Comparison of ENCODE assay signal across 18 cellular contexts in the genomic region with DNA sequence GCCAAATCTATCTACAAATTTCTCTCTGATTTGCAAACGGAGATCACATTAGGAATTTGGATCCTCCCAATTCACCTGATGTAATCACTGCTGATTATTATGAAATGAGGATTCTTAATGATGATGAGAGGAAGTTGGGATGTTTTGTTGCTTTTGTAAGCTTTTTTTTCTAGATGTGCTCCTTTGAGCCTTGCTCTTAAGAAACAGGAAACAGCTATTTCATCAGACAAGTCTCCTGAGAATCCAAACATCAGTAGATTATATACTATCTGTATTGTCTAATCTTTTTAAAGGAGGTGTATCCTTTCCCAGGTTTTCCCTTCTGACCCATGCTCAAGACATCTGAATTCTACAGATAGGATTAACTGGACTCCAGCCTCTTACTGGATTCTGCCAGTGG.
DNase-seq lines count a peak whose midpoint lies in the region; ATAC-seq and TF ChIP-seq lines count a peak whose summit lies in the region.
"Had no signal": no experiment of that assay in that cellular context is flagged by ENCODE, and none has a peak within 500 bp of the region (broad histone marks: within the 10 kb centered on the region; RNA-seq: fewer than 3 reads in every experiment).

No MANE protein-coding gene starts in this region.

- no peaks in the 10 kb centered on the region for H4K20me1 ChIP-seq in GM23338 (replicated peaks; ENCODE audit: insufficient read depth)

- no peak for TF ChIP-seq CTCF in A673 (conservative IDR thresholded peaks at IDR 0.05; ENCODE audit: low read depth, low read length)
- TF ChIP-seq CTCF in GM23338 (conservative IDR thresholded peaks at IDR 0.05; ENCODE audit: low read depth in 2 of 2), result no peak
- TF ChIP-seq CTCF in GM20000 (IDR thresholded peaks at IDR 0.05; ENCODE audit: extremely low read depth, missing control alignments), result no peak
- TF ChIP-seq CTCF in dorsolateral prefrontal cortex (IDR thresholded peaks at IDR 0.05 in 54 of 56, conservative IDR thresholded peaks at IDR 0.05 in 2 of 56; ENCODE audit: low read depth in 1 of 56, partially characterized antibody in 56 of 56), result no peak

- no peaks in the 10 kb centered on the region for H3K79me2 ChIP-seq in GM23338 (replicated peaks; ENCODE audit: insufficient read depth)

- H3K4me2 ChIP-seq in GM23338, result no peak overlapping the region
- H3K4me2 ChIP-seq: A549 had no signal

- CTCF ChIA-PET in A673 (lab: Charles Lee), result no interaction called here

- no peaks in the 10 kb centered on the region for H3K27me3 ChIP-seq in A673 (replicated peaks; ENCODE audit: insufficient read depth, low read depth, low read length, poor library complexity)
- no peaks in the 10 kb centered on the region for H3K27me3 ChIP-seq in GM23338 (ENCODE audit: insufficient read depth)
- no peaks in the 10 kb centered on the region for H3K27me3 ChIP-seq in dorsolateral prefrontal cortex

- POLR2A ChIA-PET in A673 (lab: Charles Lee; ENCODE audit: low non-redundant PET), result no interaction called here

- H3K36me3 ChIP-seq in A673 (ENCODE audit: insufficient read depth, low read length, poor library complexity, severe bottlenecking), result no peaks in the 10 kb centered on the region
- H3K36me3 ChIP-seq in GM23338 (ENCODE audit: insufficient read depth), result 0 out of 2 replicates have a peak, but pooled peaks cover 3% of the 10 kb centered on the region

- H3K4me1 Mint-ChIP-seq in GM23338, result no peaks in the 10 kb centered on the region
- H3K4me1 Mint-ChIP-seq: H9 had no signal

- H3K36me3 Mint-ChIP-seq in GM23338 (ENCODE audit: low read depth), result peaks cover under 1% of the 10 kb centered on the region; the same call in 1 of the 3 replicates

- no peak for ATAC-seq in GM23338
- ATAC-seq in HG03108 (IDR thresholded peaks at IDR 0.05; ENCODE audit: unreplicated experiment), result no peak
- ATAC-seq: A549, PC-3 had no signal

- H3K9me2 ChIP-seq in GM23338 (ENCODE audit: insufficient read depth), result peaks cover 1% of the 10 kb centered on the region

- no peaks in the 10 kb centered on the region for H3F3A ChIP-seq in GM23338 (replicated peaks; ENCODE audit: low read depth)

- peaks cover 4% of the 10 kb centered on the region; the same call in 2 of the 3 replicates for H3K9me3 Mint-ChIP-seq in GM23338

- H3K4me1 ChIP-seq in A673 (ENCODE audit: insufficient read depth, low read length, poor library complexity, severe bottlenecking) (peaks cover 8% of the 10 kb centered on the region), GM23338 (ENCODE audit: insufficient read depth) (no peaks in the 10 kb centered on the region)
- H3K4me1 ChIP-seq: A549 had no signal

- peak overlapping the region; percentile 63; the same call in 1 of the 2 replicates for H3K27ac Mint-ChIP-seq in GM23338
- H3K27ac Mint-ChIP-seq: CD4-positive, alpha-beta T cell had no signal

- H3K4me3 ChIP-seq in A673 (ENCODE audit: low read depth, low read length, poor library complexity, severe bottlenecking), result no peak overlapping the region
- H3K4me3 ChIP-seq in GM23338, result no peak overlapping the region
- H3K4me3 ChIP-seq in dorsolateral prefrontal cortex, result no peak overlapping the region
- H3K4me3 ChIP-seq: A549 had no signal

- DNase-seq in A673 (ENCODE audit: low spot score) (peak; percentile 61), GM23338 (ENCODE audit: low spot score) (peak; percentile 2), OCI-M1 (lab: John Stamatoyannopoulos, UW) (peak; percentile 44), epithelial cell of prostate (ENCODE audit: low read depth, low spot score) (no peak), GM20000 (ENCODE audit: low spot score) (no peak), DMS114 treated with DMSO at 0.1 percent for 48 hours (lab: John Stamatoyannopoulos, UW; ENCODE audit: unreplicated experiment) (no peak), dorsolateral prefrontal cortex (no peak)
- DNase-seq: Calu3; CD4-positive, alpha-beta T cell; DMS79 treated with DMSO at 0.1 percent for 48 hours; GF-D8; H9; NCI-H1105 treated with DMSO at 0.1 percent for 48 hours; NCI-H187 treated with DMSO at 0.1 percent for 48 hours; NCI-H510A treated with DMSO at 0.1 percent for 48 hours; PC-3 had no signal

- no peak overlapping the region for H3K4me3 Mint-ChIP-seq in GM23338
- H3K4me3 Mint-ChIP-seq: CD4-positive, alpha-beta T cell; H9 had no signal

- intact Hi-C loops in A673 (cut with micrococcal nuclease; ENCODE audit: unreplicated experiment) (no loop called here), dorsolateral prefrontal cortex (cut with DNase I) (no loop called here)

- H3K27ac ChIP-seq in A673 (ENCODE audit: low read depth, low read length, poor library complexity, severe bottlenecking) (peak overlapping the region; percentile 59), GM23338 (ENCODE audit: low read depth) (no peak overlapping the region), epithelial cell of prostate (peak overlapping the region; percentile 45), dorsolateral prefrontal cortex (no peak overlapping the region)
- H3K27ac ChIP-seq: A549 had no signal

- H3K9me3 ChIP-seq in A673 (ENCODE audit: low read depth, low read length, poor library complexity, severe bottlenecking), result no peaks in the 10 kb centered on the region
- H3K9me3 ChIP-seq: A549 had no signal

- no TSS peak for BruUV-seq in A673 (replicated peaks; lab: Mats Ljungman, UMichigan)

- H2AFZ ChIP-seq in GM23338, result peak overlapping the region; percentile 15; the same call in 1 of the 2 replicates

- peaks cover 3% of the 10 kb centered on the region for H3K27me3 Mint-ChIP-seq in GM23338 (ENCODE audit: insufficient read depth, low read depth, poor library complexity)
- H3K27me3 Mint-ChIP-seq: CD4-positive, alpha-beta T cell had no signal

TF ChIP-seq in GM23338, 12 proteins besides CTCF, POLR2A, EP300 and RAD21:
- TF ChIP-seq ZNF331 (CRISPR knock-in tag; IDR thresholded peaks at IDR 0.05; ENCODE audit: low read depth) (no peak), EZH2phosphoT487 (IDR thresholded peaks at IDR 0.05; ENCODE audit: unreplicated experiment) (no peak), STAT1 (IDR thresholded peaks at IDR 0.05; ENCODE audit: unreplicated experiment) (no peak), JUNB (IDR thresholded peaks at IDR 0.05; ENCODE audit: unreplicated experiment) (no peak), NANOG (IDR thresholded peaks at IDR 0.05; ENCODE audit: borderline replicate concordance) (no peak), EZH2 (IDR thresholded peaks at IDR 0.05; ENCODE audit: low read depth, unreplicated experiment) (no peak), CREB1 (CRISPR knock-in tag; IDR thresholded peaks at IDR 0.05; ENCODE audit: low read depth) (no peak)
- TF ChIP-seq, protein P1, sequence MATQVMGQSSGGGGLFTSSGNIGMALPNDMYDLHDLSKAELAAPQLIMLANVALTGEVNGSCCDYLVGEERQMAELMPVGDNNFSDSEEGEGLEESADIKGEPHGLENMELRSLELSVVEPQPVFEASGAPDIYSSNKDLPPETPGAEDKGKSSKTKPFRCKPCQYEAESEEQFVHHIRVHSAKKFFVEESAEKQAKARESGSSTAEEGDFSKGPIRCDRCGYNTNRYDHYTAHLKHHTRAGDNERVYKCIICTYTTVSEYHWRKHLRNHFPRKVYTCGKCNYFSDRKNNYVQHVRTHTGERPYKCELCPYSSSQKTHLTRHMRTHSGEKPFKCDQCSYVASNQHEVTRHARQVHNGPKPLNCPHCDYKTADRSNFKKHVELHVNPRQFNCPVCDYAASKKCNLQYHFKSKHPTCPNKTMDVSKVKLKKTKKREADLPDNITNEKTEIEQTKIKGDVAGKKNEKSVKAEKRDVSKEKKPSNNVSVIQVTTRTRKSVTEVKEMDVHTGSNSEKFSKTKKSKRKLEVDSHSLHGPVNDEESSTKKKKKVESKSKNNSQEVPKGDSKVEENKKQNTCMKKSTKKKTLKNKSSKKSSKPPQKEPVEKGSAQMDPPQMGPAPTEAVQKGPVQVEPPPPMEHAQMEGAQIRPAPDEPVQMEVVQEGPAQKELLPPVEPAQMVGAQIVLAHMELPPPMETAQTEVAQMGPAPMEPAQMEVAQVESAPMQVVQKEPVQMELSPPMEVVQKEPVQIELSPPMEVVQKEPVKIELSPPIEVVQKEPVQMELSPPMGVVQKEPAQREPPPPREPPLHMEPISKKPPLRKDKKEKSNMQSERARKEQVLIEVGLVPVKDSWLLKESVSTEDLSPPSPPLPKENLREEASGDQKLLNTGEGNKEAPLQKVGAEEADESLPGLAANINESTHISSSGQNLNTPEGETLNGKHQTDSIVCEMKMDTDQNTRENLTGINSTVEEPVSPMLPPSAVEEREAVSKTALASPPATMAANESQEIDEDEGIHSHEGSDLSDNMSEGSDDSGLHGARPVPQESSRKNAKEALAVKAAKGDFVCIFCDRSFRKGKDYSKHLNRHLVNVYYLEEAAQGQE (IDR thresholded peaks at IDR 0.05; ENCODE audit: unreplicated experiment), result no peak

Comparison
In these comparisons a context has a peak if more than half of its experiments do, and no peak if none do; other contexts are left out.
1. DNase-seq: peak in A673 (single experiment), GM23338 (single experiment) and OCI-M1 (single experiment); none in epithelial cell of prostate (single experiment), GM20000 (single experiment), DMS114 treated with DMSO at 0.1 percent for 48 hours (single experiment) and dorsolateral prefrontal cortex (0 of 10).
2. H3K27ac ChIP-seq: peak in A673 (single experiment) and epithelial cell of prostate (single experiment); none in GM23338 (single experiment) and dorsolateral prefrontal cortex (0 of 59).